Comparison of ENCODE assay signal across 10 cellular contexts in genomic region chr9:110871736-110872135, GRCh38.
"Had no signal": no experiment of that assay in that cellular context is flagged by ENCODE, and none has a peak within 500 bp of the region (broad histone marks: within the 10 kb centered on the region; RNA-seq: fewer than 3 reads in every experiment).

No MANE protein-coding gene starts in this region.

- H3K27ac ChIP-seq: KMS-11 had no signal

- ATAC-seq: GM23338, HCT116 had no signal

- H3K9ac ChIP-seq: KMS-11 had no signal

- DNase-seq: H7, HFFc6, Karpas-422, KBM-7 had no signal

- H3K4me3 ChIP-seq: GM23338, HAP-1 had no signal

- H2AFZ ChIP-seq: GM23338 had no signal

- H3K9me3 ChIP-seq: HAP-1 had no signal

- H3K4me2 ChIP-seq: GM23338, KMS-11 had no signal

- H3K4me1 ChIP-seq: HAP-1 had no signal

- FAIRE-seq: H1, HTR-8/SVneo had no signal

- H3K36me3 ChIP-seq: HAP-1 had no signal
